8 cellular contexts compared by ENCODE assay signal in genomic region chr2:25700221-25700660, GRCh38. TPM values are rescaled to one million over a fixed set of nuclear protein-coding genes. Genes with fewer than 3 reads are reported as not detected.
DNase-seq lines count a peak whose midpoint lies in the region; ATAC-seq, FAIRE-seq and TF ChIP-seq lines count a peak whose summit lies in the region.

No MANE protein-coding gene starts in this region.

- peak; percentile 69 for ATAC-seq in CD8-positive, alpha-beta T cell
- ATAC-seq in HG02623 (IDR thresholded peaks at IDR 0.05; ENCODE audit: unreplicated experiment) (no peak), HG03521 (IDR thresholded peaks at IDR 0.05; ENCODE audit: unreplicated experiment) (no peak)

- H3K4me1 ChIP-seq in CD8-positive, alpha-beta T cell (ENCODE audit: insufficient read depth, low read length), result no peaks in the 10 kb centered on the region
- no peaks in the 10 kb centered on the region for H3K4me1 ChIP-seq in adipocyte (ENCODE audit: control insufficient read depth, insufficient read depth, low read length)

- no peaks in the 10 kb centered on the region for H3K27me3 ChIP-seq in CD8-positive, alpha-beta T cell (ENCODE audit: insufficient read depth, low read length)
- H3K27me3 ChIP-seq in adipocyte (replicated peaks; ENCODE audit: control insufficient read depth, insufficient read depth, low read length), result peaks cover 31% of the 10 kb centered on the region

- no peaks in the 10 kb centered on the region for H3K27me3 Mint-ChIP-seq in CD8-positive, alpha-beta T cell (ENCODE audit: low read depth)

- no peaks in the 10 kb centered on the region for H3K36me3 Mint-ChIP-seq in CD8-positive, alpha-beta T cell

- H3K9me3 Mint-ChIP-seq in CD8-positive, alpha-beta T cell, result no peaks in the 10 kb centered on the region

- H3K9me3 ChIP-seq in CD8-positive, alpha-beta T cell (ENCODE audit: low read length), result no peaks in the 10 kb centered on the region
- no peaks in the 10 kb centered on the region for H3K9me3 ChIP-seq in adipocyte (ENCODE audit: control insufficient read depth, low read length)

- H3K4me1 Mint-ChIP-seq in CD8-positive, alpha-beta T cell (ENCODE audit: low read depth), result peaks cover 3% of the 10 kb centered on the region

- peak in 3 of 7 experiments; percentile 7 to 28 (median 24) for DNase-seq in CD8-positive, alpha-beta T cell
- no peak for DNase-seq in GM18507 (ENCODE audit: extremely low spot score, insufficient read length, low read depth)
- peak; percentile 52 for DNase-seq in NCI-H446 treated with DMSO at 0.1 percent for 48 hours (lab: John Stamatoyannopoulos, UW)
- DNase-seq in adipocyte (ENCODE audit: low read depth), result peak; percentile 76
- DNase-seq in inferior parietal cortex (ENCODE audit: extremely low spot score), result peak; percentile 50
- peak; percentile 5 for DNase-seq in stimulated activated CD4-positive, alpha-beta T cell treated with anti-CD3 and anti-CD28 coated beads, Interleukin-4, amount 100 ng/mL, for 1 hour

- H3K9ac ChIP-seq in adipocyte (ENCODE audit: low read length), result no peak overlapping the region

- TF ChIP-seq CTCF in CD8-positive, alpha-beta T cell (IDR thresholded peaks at IDR 0.05), result peak; percentile 76

- H3K27ac Mint-ChIP-seq in CD8-positive, alpha-beta T cell, result no peak overlapping the region

- peak; percentile 62 for FAIRE-seq in GM18507 (lab: Jason Lieb, UNC)

- POLR2A ChIA-PET in CD8-positive, alpha-beta T cell (lab: Charles Lee), result interaction anchor here (0.8 to 1.3 kb wide), 3 partner anchors 8 to 93 kb away, joined by 3 to 5 read pairs (median 4); no protein-coding TSS in a partner anchor

- H3K4me3 ChIP-seq in CD8-positive, alpha-beta T cell (ENCODE audit: low read depth, low read length), result no peak overlapping the region
- no peak overlapping the region for H3K4me3 ChIP-seq in adipocyte (ENCODE audit: low read length)

- intact Hi-C loops in CD8-positive, alpha-beta T cell (cut with DNase I, micrococcal nuclease), result loop anchor here in 1 of 2 experiments (1.0 kb wide), 1 partner anchor 93 kb away; no protein-coding TSS in a partner anchor

- CTCF ChIA-PET in CD8-positive, alpha-beta T cell (lab: Charles Lee), result interaction anchor here (0.7 to 5.6 kb wide), 20 partner anchors 9 to 802 kb away, joined by 3 to 163 read pairs (median 4); partner anchors contain the start of gene DTNB

- H3K36me3 ChIP-seq in CD8-positive, alpha-beta T cell (ENCODE audit: insufficient read depth, low read length), result no peaks in the 10 kb centered on the region
- no peaks in the 10 kb centered on the region for H3K36me3 ChIP-seq in adipocyte (ENCODE audit: control insufficient read depth, insufficient read depth, low read length, severe bottlenecking)

- no peak overlapping the region for H3K4me3 Mint-ChIP-seq in CD8-positive, alpha-beta T cell

- H3K27ac ChIP-seq in CD8-positive, alpha-beta T cell (ENCODE audit: low read depth, low read length), result no peak overlapping the region

RNA-seq across cellular contexts. Expression of gene DTNB, which starts 26.9 kb away (rescaled TPM):
- 10 to 100 TPM; 27.1 to 33.2 TPM for total RNA-seq in CD8-positive, alpha-beta T cell
